Comparison of ENCODE assay signal across 10 cellular contexts in genomic region chr1:17167783-17168479, GRCh38. TPM values are rescaled to one million over a fixed set of nuclear protein-coding genes. Genes with fewer than 3 reads are reported as not detected.
A peak's percentile ranks its signal among the peaks of the same experiment; 100 is the strongest.
DNase-seq lines count a peak whose midpoint lies in the region; ATAC-seq, FAIRE-seq and TF ChIP-seq lines count a peak whose summit lies in the region.
"Had no signal": no experiment of that assay in that cellular context is flagged by ENCODE, and none has a peak within 500 bp of the region (broad histone marks: within the 10 kb centered on the region; RNA-seq: fewer than 3 reads in every experiment).

No MANE protein-coding gene starts in this region.

- TF ChIP-seq RAD21 in A549 (conservative IDR thresholded peaks at IDR 0.05 in 1 of 2, IDR thresholded peaks at IDR 0.05 in 1 of 2): no peak

- H3K4me3 ChIP-seq in A549 (no peak overlapping the region), fibroblast of the aortic adventitia (ENCODE audit: low read depth, low read length) (no peak overlapping the region), kidney (ENCODE audit: low read length in 2 of 2) (no peak overlapping the region)

- ATAC-seq in A549 (peak; percentile 82 to 91), SK-N-SH treated with all-trans-retinoic acid at 6 μM for 48 hours (peak; percentile 84), HG02840 (IDR thresholded peaks at IDR 0.05; ENCODE audit: low FRiP score, unreplicated experiment) (no peak), WTC11 (no peak)
- ATAC-seq: right cardiac atrium had no signal

- no peaks in the 10 kb centered on the region for H3K36me3 ChIP-seq in kidney (ENCODE audit: control insufficient read depth in 1 of 2, insufficient read depth in 2 of 2, low read length in 2 of 2)

- no peaks in the 10 kb centered on the region for H3K36me3 Mint-ChIP-seq in WTC11

- TF ChIP-seq POLR2A in A549 (IDR thresholded peaks at IDR 0.05; ENCODE audit: low read length): no peak

- H3K4me2 ChIP-seq in A549: peak overlapping the region; percentile 66

- CTCF ChIA-PET in A549 (lab: Yijun Ruan, JAX) (interaction anchor here (0.9 to 3.1 kb wide), 6 partner anchors 10 to 69 kb away, joined by 3 to 17 read pairs (median 3); no protein-coding TSS in a partner anchor), WTC11 (lab: Charles Lee) (interaction anchor here (0.6 to 0.9 kb wide), 4 partner anchors 30 to 658 kb away, joined by 3 to 4 read pairs (median 3); no protein-coding TSS in a partner anchor)

- H3K9me3 Mint-ChIP-seq in WTC11: no peaks in the 10 kb centered on the region; the same call in 1 of the 2 replicates

- TF ChIP-seq CTCF in A549 (IDR thresholded peaks at IDR 0.05) (no peak), fibroblast of the aortic adventitia (IDR thresholded peaks at IDR 0.05; ENCODE audit: insufficient read depth, low read length) (no peak), kidney (IDR thresholded peaks at IDR 0.05; ENCODE audit: borderline replicate concordance, extremely low read depth, insufficient read depth) (no peak), WTC11 (IDR thresholded peaks at IDR 0.05) (no peak)

- H3K4me1 Mint-ChIP-seq in WTC11: peaks cover 10% of the 10 kb centered on the region

- WGBS in A549 (ENCODE audit: missing lambda C conversion rate): 9% methylated on average over 12 of the region's 14 CpGs

- TF ChIP-seq EP300 in A549 (IDR thresholded peaks at IDR 0.05): peak in 1 of 2 experiments; percentile 56; a peak in 1 of 5 replicates

- H3K27me3 Mint-ChIP-seq in WTC11 (ENCODE audit: low read depth): peaks cover 33% of the 10 kb centered on the region

- no peak overlapping the region for H3K27ac Mint-ChIP-seq in WTC11

- H3K4me1 ChIP-seq in A549 (peaks cover 37% of the 10 kb centered on the region), kidney (ENCODE audit: control insufficient read depth in 1 of 2, insufficient read depth in 1 of 2, low read depth in 1 of 2, low read length in 2 of 2) (no peaks in the 10 kb centered on the region)

- intact Hi-C loops in kidney (cut with DNase I): no loop called here

- DNase-seq in A549 (ENCODE audit: low read depth in 1 of 2, low spot score in 1 of 2): peak; percentile 54 to 80
- peak; percentile 63 for DNase-seq in HPDE6-E6E7 (ENCODE audit: extremely low spot score)
- peak; percentile 56 for DNase-seq in fibroblast of the aortic adventitia (ENCODE audit: low read depth)
- DNase-seq in T-helper 9 cell: no peak
- DNase-seq in kidney: no peak
- no peak for DNase-seq in WTC11 (ENCODE audit: low spot score)
- DNase-seq: MV-4-11, right cardiac atrium had no signal

- H3K9ac ChIP-seq in kidney (ENCODE audit: low read length in 2 of 2): no peak overlapping the region

- FAIRE-seq in A549 (lab: Jason Lieb, UNC): no peak
- no peak for FAIRE-seq in kidney (lab: Jason Lieb, UNC)

- H3K4me3 Mint-ChIP-seq in WTC11: no peak overlapping the region

- no peaks in the 10 kb centered on the region for H3K9me3 ChIP-seq in A549
- no peaks in the 10 kb centered on the region for H3K9me3 ChIP-seq in kidney (ENCODE audit: control insufficient read depth in 1 of 2, low read length in 2 of 2)

- POLR2A ChIA-PET in A549 (lab: Yijun Ruan, JAX) (interaction anchor here (1.3 to 1.4 kb wide), 2 partner anchors 22 to 65 kb away, joined by 3 to 4 read pairs; no protein-coding TSS in a partner anchor), WTC11 (lab: Charles Lee) (interaction anchor here (0.7 kb wide), 1 partner anchor 48 kb away, joined by 3 read pairs; no protein-coding TSS in a partner anchor)

- H3K27ac ChIP-seq in A549: peak overlapping the region; percentile 78 to 88
- no peak overlapping the region for H3K27ac ChIP-seq in kidney (ENCODE audit: low read depth in 2 of 2, low read length in 2 of 2)

TF ChIP-seq in A549, 52 proteins besides CTCF, POLR2A, EP300 and RAD21 (continues in another document):
- TF ChIP-seq ZFP36 (IDR thresholded peaks at IDR 0.05; ENCODE audit: borderline replicate concordance, partially characterized antibody) (no peak), ZSCAN20 (CRISPR knock-in tag; IDR thresholded peaks at IDR 0.05) (no peak), HOXB13 (CRISPR knock-in tag; IDR thresholded peaks at IDR 0.05; ENCODE audit: low read depth) (0 out of 2 replicates have a peak, but pooled peaks have one; percentile 14), JUNB (IDR thresholded peaks at IDR 0.05) (0 out of 2 replicates have a peak, but pooled peaks have one; percentile 16), FOSL2 (IDR thresholded peaks at IDR 0.05) (0 out of 2 replicates have a peak, but pooled peaks have one; percentile 23), FOSL2 (CRISPR knock-in tag; IDR thresholded peaks at IDR 0.05) (peak; percentile 70), PBX3 (IDR thresholded peaks at IDR 0.05) (no peak), JUN (IDR thresholded peaks at IDR 0.05) (peak in 1 of 2 experiments; percentile 49; a peak in 1 of 5 replicates)

TF ChIP-seq in SK-N-SH treated with all-trans-retinoic acid at 6 μM for 48 hours, 23 proteins besides CTCF, POLR2A, EP300 and RAD21:
- TF ChIP-seq ZFP3 (CRISPR knock-in tag; IDR thresholded peaks at IDR 0.05): peak; percentile 72; the same call in 1 of the 2 replicates
- no peak for TF ChIP-seq OSR1 (CRISPR knock-in tag; IDR thresholded peaks at IDR 0.05)

TF ChIP-seq in WTC11, 78 proteins besides CTCF, POLR2A, EP300 and RAD21 (continues in another document):
- TF ChIP-seq SP1 (CRISPR knock-in tag; conservative IDR thresholded peaks at IDR 0.05) (no peak), FOXJ3 (CRISPR knock-in tag; IDR thresholded peaks at IDR 0.05; ENCODE audit: borderline replicate concordance) (no peak), ZNF232 (CRISPR knock-in tag; IDR thresholded peaks at IDR 0.05) (no peak), USF2 (CRISPR knock-in tag; IDR thresholded peaks at IDR 0.05) (no peak), ZBTB21 (CRISPR knock-in tag; IDR thresholded peaks at IDR 0.05; ENCODE audit: borderline replicate concordance) (no peak), STAT6 (CRISPR knock-in tag; conservative IDR thresholded peaks at IDR 0.05; ENCODE audit: low read depth) (no peak), ERG (CRISPR knock-in tag; IDR thresholded peaks at IDR 0.05) (no peak), TEAD1 (CRISPR knock-in tag; IDR thresholded peaks at IDR 0.05) (no peak), HMGA2 (CRISPR knock-in tag; IDR thresholded peaks at IDR 0.05) (no peak)

RNA-seq across cellular contexts. Expression of gene PADI1, which starts 37.0 kb away (rescaled TPM):
- 1.1 and 1.4 TPM in 2 replicates for polyA plus RNA-seq in A549 (2011; rRNA removed)
- 1.4 and 1.6 TPM in 2 replicates for polyA plus RNA-seq in A549 (2012; cell fraction: cytosol; rRNA removed)
- polyA plus RNA-seq in A549 (2012; cell fraction: nucleus; rRNA removed): 3.8 and 4.0 TPM in 2 replicates
- polyA plus RNA-seq in A549 (2017; fragmentation: RNase III; extraction: RNeasy Plus Mini Kit Qiagen cat#74134 plus additional on column Dnase treatment): 1.7 to 2.3 TPM (median 2.0 TPM) in 3 replicates
- polyA minus RNA-seq in A549 (2011; rRNA and poly(A)+ RNA removed): 0.92 and 1.5 TPM in 2 replicates
- 0.09 TPM in 1 of 2 replicates, not detected in the other for total RNA-seq in fibroblast of the aortic adventitia (ENCODE audit: low replicate concordance)
- total RNA-seq in kidney: 1.3 TPM
- not detected for polyA plus RNA-seq in kidney (ENCODE audit: insufficient read depth, low read depth, low replicate concordance)
- 0.15 to 0.57 TPM (median 0.18 TPM) in 3 replicates for total RNA-seq in WTC11 (2021)
- total RNA-seq: right cardiac atrium had no signal
- polyA plus RNA-seq: right cardiac atrium had no signal

RNA-seq across cellular contexts. Expression of gene PADI2, which starts 48.7 kb away (rescaled TPM):
- 1.3 and 1.6 TPM in 2 replicates for polyA plus RNA-seq in A549 (2011; rRNA removed)
- 1.0 and 1.1 TPM in 2 replicates for polyA plus RNA-seq in A549 (2012; cell fraction: cytosol; rRNA removed)
- 1.5 TPM in 2 replicates for polyA plus RNA-seq in A549 (2012; cell fraction: nucleus; rRNA removed)
- 1.1 to 1.5 TPM (median 1.3 TPM) in 3 replicates for polyA plus RNA-seq in A549 (2017; fragmentation: RNase III; extraction: RNeasy Plus Mini Kit Qiagen cat#74134 plus additional on column Dnase treatment)
- 2.1 and 3.8 TPM in 2 replicates for polyA minus RNA-seq in A549 (2011; rRNA and poly(A)+ RNA removed)
- 0.09 and 0.16 TPM in 2 replicates for total RNA-seq in fibroblast of the aortic adventitia (ENCODE audit: low replicate concordance)
- 6.0 TPM for total RNA-seq in kidney
- polyA plus RNA-seq in kidney (ENCODE audit: insufficient read depth, low read depth, low replicate concordance): 11.7 TPM
- total RNA-seq in WTC11 (2021): 3.8 to 5.1 TPM (median 4.4 TPM) in 3 replicates

Comparison
In these comparisons a context has a peak if more than half of its experiments do, and no peak if none do; other contexts are left out.
1. ATAC-seq: peak in A549 (2 of 2) and SK-N-SH treated with all-trans-retinoic acid at 6 μM for 48 hours (single experiment); none in HG02840 (single experiment) and WTC11 (single experiment).
2. DNase-seq: peak in A549 (2 of 2), HPDE6-E6E7 (single experiment) and fibroblast of the aortic adventitia (single experiment); none in T-helper 9 cell (single experiment), kidney (single experiment) and WTC11 (single experiment).
3. H3K27ac ChIP-seq: peak in A549 (2 of 2); none in kidney (0 of 2).
4. Of the 8 proteins assayed by ChIP-seq in both WTC11 and A549: peak only in WTC11: none; only in A549: MAX; in both: none; in neither: 6; mixed calls (peak in some experiments, not most) for 1.